ENCODE assay signal across 35 cellular contexts in genomic region chr15:68000754-68001153, GRCh38.
"Had no signal": no experiment of that assay in that cellular context is flagged by ENCODE, and none has a peak within 500 bp of the region (broad histone marks: within the 10 kb centered on the region; RNA-seq: fewer than 3 reads in every experiment).

No MANE protein-coding gene starts in this region.

- H3K4me3 ChIP-seq: adrenal gland, body of pancreas, breast epithelium had no signal

- FAIRE-seq: astrocyte, TTC549 had no signal

- H3K9me3 ChIP-seq: adrenal gland, body of pancreas, breast epithelium had no signal

- H3K27me3 ChIP-seq: adrenal gland, body of pancreas, brain microvascular endothelial cell, breast epithelium had no signal

- H3K4me1 Mint-ChIP-seq: activated B cell treated with CpG ODN at 0.5 μM for 24 hours; activated CD4-positive, alpha-beta T cell treated with anti-CD3 and anti-CD28 coated beads, Interleukin-2, amount 10 ng/mL, durations not matched to agents 24 days and 14 days; activated naive CD8-positive, alpha-beta T cell treated with anti-CD3 and anti-CD28 coated beads for 36 hours; activated T-helper 17 cell treated with anti-CD3 and anti-CD28 coated beads, Interleukin-2, amount 50 U/mL, for 72 hours had no signal

- H3K9me3 Mint-ChIP-seq: activated B cell treated with CpG ODN at 0.5 μM for 24 hours; activated CD4-positive, alpha-beta memory T cell treated with anti-CD3 and anti-CD28 coated beads for 36 hours; activated CD4-positive, alpha-beta T cell treated with anti-CD3 and anti-CD28 coated beads, Interleukin-2, amount 10 ng/mL, durations not matched to agents 24 days and 14 days; activated CD8-positive, alpha-beta T cell treated with anti-CD3 and anti-CD28 coated beads for 36 hours; activated naive CD4-positive, alpha-beta T cell treated with anti-CD3 and anti-CD28 coated beads for 36 hours; activated naive CD4-positive, alpha-beta T cell treated with anti-CD3 and anti-CD28 coated beads, Interleukin-2, amount 50 U/mL, for 72 hours; activated naive CD8-positive, alpha-beta T cell treated with anti-CD3 and anti-CD28 coated beads for 36 hours; activated T-cell treated with anti-CD3 and anti-CD28 coated beads, Interleukin-2, amount 50 U/mL, for 4 hours; activated T-cell treated with anti-CD3 and anti-CD28 coated beads, Interleukin-2, amount 50 U/mL, for 72 hours; activated T-helper 1 cell treated with anti-CD3 and anti-CD28 coated beads, Interleukin-12 subunit alpha, Interleukin-12 subunit beta, Interleukin-2, Interleukin-4 antibody, amounts not matched to agents 30 ng/mL and 10 ng/mL and 1 ng/mL, durations not matched to agents 14 hours and 24 hours and 36 hours; T-helper 2 cell treated with Interferon-gamma antibody and Interleukin-4, amounts not matched to agents 5 μg/mL and 100 μg/mL, for 36 hours had no signal

- H3K27ac ChIP-seq: adrenal gland, body of pancreas, brain microvascular endothelial cell, breast epithelium, VCaP had no signal

- ATAC-seq: activated CD8-positive, alpha-beta T cell treated with anti-CD3 and anti-CD28 coated beads for 36 hours; activated naive CD4-positive, alpha-beta T cell treated with anti-CD3 and anti-CD28 coated beads, Interleukin-2, amount 50 U/mL, for 72 hours; activated T-cell treated with anti-CD3 and anti-CD28 coated beads, Interleukin-2, amount 50 U/mL, for 4 hours; activated T-cell treated with anti-CD3 and anti-CD28 coated beads, Interleukin-2, amount 50 U/mL, for 72 hours; activated T-helper 17 cell treated with anti-CD3 and anti-CD28 coated beads, Interleukin-2, amount 50 U/mL, for 72 hours; body of pancreas had no signal

- H3K27me3 Mint-ChIP-seq: activated B cell treated with CpG ODN at 0.5 μM for 24 hours; activated CD4-positive, alpha-beta memory T cell treated with anti-CD3 and anti-CD28 coated beads for 36 hours; activated CD8-positive, alpha-beta T cell treated with anti-CD3 and anti-CD28 coated beads for 36 hours; activated naive CD8-positive, alpha-beta T cell treated with anti-CD3 and anti-CD28 coated beads for 36 hours had no signal

- H3K27ac Mint-ChIP-seq: activated B cell treated with CpG ODN at 0.5 μM for 24 hours; activated CD4-positive, alpha-beta memory T cell treated with anti-CD3 and anti-CD28 coated beads for 36 hours; activated CD4-positive, alpha-beta T cell treated with anti-CD3 and anti-CD28 coated beads, Interleukin-2, amount 10 ng/mL, durations not matched to agents 24 days and 14 days; activated CD8-positive, alpha-beta T cell treated with anti-CD3 and anti-CD28 coated beads for 36 hours; activated naive CD4-positive, alpha-beta T cell treated with anti-CD3 and anti-CD28 coated beads for 36 hours; activated naive CD4-positive, alpha-beta T cell treated with anti-CD3 and anti-CD28 coated beads, Interleukin-2, amount 50 U/mL, for 72 hours; activated naive CD8-positive, alpha-beta T cell treated with anti-CD3 and anti-CD28 coated beads for 36 hours; activated T-cell treated with anti-CD3 and anti-CD28 coated beads, Interleukin-2, amount 50 U/mL, for 72 hours; activated T-helper 1 cell treated with anti-CD3 and anti-CD28 coated beads, Interleukin-12 subunit alpha, Interleukin-12 subunit beta, Interleukin-2, Interleukin-4 antibody, amounts not matched to agents 30 ng/mL and 10 ng/mL and 1 ng/mL, durations not matched to agents 14 hours and 24 hours and 36 hours; activated T-helper 17 cell treated with anti-CD3 and anti-CD28 coated beads, Interleukin-2, amount 50 U/mL, for 72 hours; T-helper 2 cell treated with Interferon-gamma antibody and Interleukin-4, amounts not matched to agents 5 μg/mL and 100 μg/mL, for 36 hours had no signal

- H3K36me3 Mint-ChIP-seq: activated CD4-positive, alpha-beta memory T cell treated with anti-CD3 and anti-CD28 coated beads for 36 hours; activated naive CD4-positive, alpha-beta T cell treated with anti-CD3 and anti-CD28 coated beads, Interleukin-2, amount 50 U/mL, for 72 hours; activated naive CD8-positive, alpha-beta T cell treated with anti-CD3 and anti-CD28 coated beads for 36 hours had no signal

- H3K36me3 ChIP-seq: adrenal gland, brain microvascular endothelial cell, breast epithelium had no signal

- H3K4me1 ChIP-seq: breast epithelium had no signal

- DNase-seq: activated B cell treated with CpG ODN at 0.5 μM for 24 hours; activated CD4-positive, alpha-beta memory T cell treated with anti-CD3 and anti-CD28 coated beads for 36 hours; activated CD4-positive, alpha-beta T cell treated with anti-CD3 and anti-CD28 coated beads for 4 hours; activated CD4-positive, alpha-beta T cell treated with anti-CD3 and anti-CD28 coated beads, Interleukin-2, amount 10 ng/mL, durations not matched to agents 24 days and 14 days; activated CD4-positive, alpha-beta T cell treated with anti-CD3 and anti-CD28 coated beads, Interleukin-2, amount 50 U/mL, for 1 hour; activated CD4-positive, alpha-beta T cell treated with anti-CD3 and anti-CD28 coated beads, Interleukin-2, amount 50 U/mL, for 4 hours; activated CD4-positive, CD25-positive, alpha-beta regulatory T cell treated with anti-CD3 and anti-CD28 coated beads, Interleukin-2, amount 50 U/mL, for 72 hours; activated CD8-positive, alpha-beta memory T cell treated with anti-CD3 and anti-CD28 coated beads, Interleukin-2, amount 50 U/mL, for 4 hours; activated CD8-positive, alpha-beta T cell treated with anti-CD3 and anti-CD28 coated beads for 36 hours; activated effector memory CD4-positive, alpha-beta T cell treated with anti-CD3 and anti-CD28 coated beads, Interleukin-2, amount 50 U/mL, for 16 hours; activated gamma-delta T cell treated with Interleukin-2 at 50 U/mL for 16 hours; activated naive CD4-positive, alpha-beta T cell; activated naive CD4-positive, alpha-beta T cell treated with anti-CD3 and anti-CD28 coated beads for 36 hours; activated naive CD4-positive, alpha-beta T cell treated with anti-CD3 and anti-CD28 coated beads, Interleukin-2, amount 50 U/mL, for 16 hours; activated naive CD8-positive, alpha-beta T cell treated with anti-CD3 and anti-CD28 coated beads for 36 hours; activated T-cell treated with anti-CD3 and anti-CD28 coated beads for 4 hours; activated T-cell treated with anti-CD3 and anti-CD28 coated beads, Interleukin-2, amount 50 U/mL, for 1 hour; activated T-cell treated with anti-CD3 and anti-CD28 coated beads, Interleukin-2, amount 50 U/mL, for 4 hours; activated T-cell treated with anti-CD3 and anti-CD28 coated beads, Interleukin-2, amount 50 U/mL, for 72 hours; adrenal gland; amniotic stem cell; aorta; body of pancreas; brain microvascular endothelial cell; central memory CD4-positive, alpha-beta T cell; T-helper 2 cell; T-helper 9 cell had no signal

- H3K4me3 Mint-ChIP-seq: activated B cell treated with CpG ODN at 0.5 μM for 24 hours; activated CD4-positive, alpha-beta memory T cell treated with anti-CD3 and anti-CD28 coated beads for 36 hours; activated CD4-positive, alpha-beta T cell treated with anti-CD3 and anti-CD28 coated beads, Interleukin-2, amount 10 ng/mL, durations not matched to agents 24 days and 14 days; activated CD8-positive, alpha-beta T cell treated with anti-CD3 and anti-CD28 coated beads for 36 hours; activated naive CD4-positive, alpha-beta T cell treated with anti-CD3 and anti-CD28 coated beads for 36 hours; activated naive CD8-positive, alpha-beta T cell treated with anti-CD3 and anti-CD28 coated beads for 36 hours; activated T-cell treated with anti-CD3 and anti-CD28 coated beads, Interleukin-2, amount 50 U/mL, for 4 hours; activated T-cell treated with anti-CD3 and anti-CD28 coated beads, Interleukin-2, amount 50 U/mL, for 72 hours; activated T-helper 1 cell treated with anti-CD3 and anti-CD28 coated beads, Interleukin-12 subunit alpha, Interleukin-12 subunit beta, Interleukin-2, Interleukin-4 antibody, amounts not matched to agents 30 ng/mL and 10 ng/mL and 1 ng/mL, durations not matched to agents 14 hours and 24 hours and 36 hours; activated T-helper 17 cell treated with anti-CD3 and anti-CD28 coated beads, Interleukin-2, amount 50 U/mL, for 72 hours; T-helper 2 cell treated with Interferon-gamma antibody and Interleukin-4, amounts not matched to agents 5 μg/mL and 100 μg/mL, for 36 hours had no signal
